In genomic region chr1:245538671-245539070, GRCh38 we compare ENCODE assay signal across 18 cellular contexts.
A peak's percentile ranks its signal among the peaks of the same experiment; 100 is the strongest.
DNase-seq lines count a peak whose midpoint lies in the region; FAIRE-seq and TF ChIP-seq lines count a peak whose summit lies in the region.
"Had no signal": no experiment of that assay in that cellular context is flagged by ENCODE, and none has a peak within 500 bp of the region (broad histone marks: within the 10 kb centered on the region; RNA-seq: fewer than 3 reads in every experiment).

No MANE protein-coding gene starts in this region.

- no peaks in the 10 kb centered on the region for H3K27me3 ChIP-seq in bronchial epithelial cell (ENCODE audit: control insufficient read depth, insufficient read depth, low read length)

- H3K4me3 Mint-ChIP-seq in osteocyte (ENCODE audit: unreplicated experiment): no peak overlapping the region
- H3K4me3 Mint-ChIP-seq: B cell; CD4-positive, alpha-beta T cell; IgD-negative memory B cell had no signal

- no peaks in the 10 kb centered on the region for H3K9me3 Mint-ChIP-seq in osteocyte (ENCODE audit: unreplicated experiment)

- H3K4me3 ChIP-seq in bronchial epithelial cell (ENCODE audit: low read depth, low read length): no peak overlapping the region

- peaks cover 12% of the 10 kb centered on the region for H3K27me3 Mint-ChIP-seq in osteocyte (ENCODE audit: unreplicated experiment)

- no peaks in the 10 kb centered on the region for H3K36me3 ChIP-seq in bronchial epithelial cell (ENCODE audit: control insufficient read depth, insufficient read depth, low read length)

- no peak overlapping the region for H3K27ac Mint-ChIP-seq in osteocyte (ENCODE audit: unreplicated experiment)
- H3K27ac Mint-ChIP-seq: B cell; CD4-positive, alpha-beta T cell; IgD-negative memory B cell had no signal

- H3K4me1 Mint-ChIP-seq in osteocyte (ENCODE audit: unreplicated experiment): no peaks in the 10 kb centered on the region
- H3K4me1 Mint-ChIP-seq: B cell, IgD-negative memory B cell had no signal

- no peak for TF ChIP-seq CTCF in bronchial epithelial cell (IDR thresholded peaks at IDR 0.05; ENCODE audit: insufficient read depth, low read length, severe bottlenecking)
- TF ChIP-seq CTCF in osteocyte (IDR thresholded peaks at IDR 0.05): no peak

- FAIRE-seq in RCC 7860 (lab: Jason Lieb, UNC) (peak; percentile 55), bronchial epithelial cell (lab: Jason Lieb, UNC) (no peak)
- FAIRE-seq: D721Med had no signal

- DNase-seq in EH (ENCODE audit: low read depth): peak; percentile 3
- peak; percentile 60 for DNase-seq in RCC 7860 (ENCODE audit: low spot score)
- DNase-seq in bronchial epithelial cell (ENCODE audit: low read depth): peak; percentile 21
- DNase-seq in osteocyte (ENCODE audit: extremely low spot score, unreplicated experiment): peak; percentile 30
- no peak for DNase-seq in NCI-H510A treated with DMSO at 0.1 percent for 48 hours (lab: John Stamatoyannopoulos, UW)
- DNase-seq in RPMI8226: no peak
- DNase-seq in activated CD4-positive, CD25-positive, alpha-beta regulatory T cell treated with anti-CD3 and anti-CD28 coated beads, Interleukin-2, amount 50 U/mL, for 72 hours: no peak
- DNase-seq: ACHN; CD4-positive, alpha-beta T cell; DMS79 treated with DMSO at 0.1 percent for 48 hours; GF-D8; NCI-H1436 treated with DMSO at 0.1 percent for 48 hours; NCI-H2081; NCI-H2227 treated with DMSO at 0.1 percent for 48 hours; SHP77 had no signal

- no peaks in the 10 kb centered on the region for H3K36me3 Mint-ChIP-seq in osteocyte (ENCODE audit: unreplicated experiment)
- H3K36me3 Mint-ChIP-seq: IgD-negative memory B cell had no signal

Comparison
In these comparisons a context has a peak if more than half of its experiments do, and no peak if none do; other contexts are left out.
1. DNase-seq: peak in EH (single experiment), RCC 7860 (single experiment), bronchial epithelial cell (single experiment) and osteocyte (single experiment); none in NCI-H510A treated with DMSO at 0.1 percent for 48 hours (single experiment), RPMI8226 (single experiment) and activated CD4-positive, CD25-positive, alpha-beta regulatory T cell treated with anti-CD3 and anti-CD28 coated beads, Interleukin-2, amount 50 U/mL, for 72 hours (single experiment).